10 cellular contexts compared by ENCODE assay signal in the genomic region with DNA sequence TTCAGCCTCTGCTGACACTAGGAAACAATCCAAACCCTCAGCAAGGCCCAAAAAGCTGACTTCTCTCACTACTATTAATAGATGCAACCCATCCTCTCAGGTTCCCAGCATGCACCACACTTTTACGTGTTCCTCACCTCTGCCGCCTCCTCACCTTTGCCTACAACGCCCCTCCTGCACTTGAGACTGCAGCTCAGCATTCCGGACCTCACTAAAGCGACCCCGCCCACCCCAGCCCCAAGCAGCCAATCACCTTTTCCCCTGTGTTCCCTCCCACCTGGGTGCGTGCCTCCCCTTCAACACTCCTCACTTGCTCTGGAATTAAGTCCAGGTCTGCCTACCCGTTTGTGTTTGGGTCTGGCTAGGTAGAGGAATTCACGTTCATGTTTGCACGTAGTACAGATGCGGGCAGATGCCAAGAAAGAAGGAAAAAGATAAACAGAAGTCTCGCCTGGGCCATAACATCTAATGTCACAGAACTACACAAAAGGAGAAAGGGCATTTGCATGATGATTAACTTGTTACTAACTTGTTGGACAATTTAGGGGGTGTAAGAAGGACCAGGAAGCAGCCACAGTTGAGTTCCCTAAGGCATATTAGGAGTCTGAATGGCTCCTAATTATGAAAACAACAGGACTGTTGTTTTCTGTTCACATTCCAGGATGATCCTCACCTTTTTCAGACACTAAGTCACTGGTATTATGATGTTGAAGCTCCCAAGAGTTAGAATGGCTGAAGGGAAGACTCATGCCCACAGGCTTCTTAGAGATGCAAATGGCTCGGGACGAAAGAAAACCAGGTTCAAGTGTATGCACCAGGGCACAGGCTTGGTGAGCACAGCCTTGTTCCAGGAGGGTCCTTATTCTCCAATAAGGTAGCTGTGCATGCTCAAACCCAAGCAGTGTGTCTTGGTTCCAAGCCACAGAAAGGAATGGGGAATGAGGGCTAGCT.
DNase-seq lines count a peak whose midpoint lies in the region; ATAC-seq and TF ChIP-seq lines count a peak whose summit lies in the region.
"Had no signal": no experiment of that assay in that cellular context is flagged by ENCODE, and none has a peak within 500 bp of the region (broad histone marks: within the 10 kb centered on the region; RNA-seq: fewer than 3 reads in every experiment).

No MANE protein-coding gene starts in this region.

- no peak for TF ChIP-seq POLR2A in HCT116 (IDR thresholded peaks at IDR 0.05; ENCODE audit: borderline replicate concordance, extremely low read depth, insufficient read depth, insufficient read length)
- no peak for TF ChIP-seq POLR2A in body of pancreas (IDR thresholded peaks at IDR 0.05)

- H3K4me2 ChIP-seq in HCT116 (ENCODE audit: low read length): no peak overlapping the region

- no peaks in the 10 kb centered on the region for H3K9me2 ChIP-seq in HCT116 (ENCODE audit: insufficient read depth)

- DNase-seq in HCT116 (ENCODE audit: low read depth, low spot score): no peak
- peak in 1 of 4 donors; percentile 28 for DNase-seq in body of pancreas
- DNase-seq in retinal pigment epithelial cell (ENCODE audit: low read depth): no peak
- DNase-seq in CD4-positive, alpha-beta T cell: no peak
- DNase-seq in activated T-cell treated with anti-CD3 and anti-CD28 coated beads, Interleukin-2, amount 50 U/mL, for 48 hours: no peak
- DNase-seq: activated CD4-positive, CD25-positive, alpha-beta regulatory T cell treated with anti-CD3 and anti-CD28 coated beads, Interleukin-2, amount 50 U/mL, for 72 hours; hippocampal formation had no signal

- CTCF ChIA-PET in HCT116 (lab: Charles Lee): no interaction called here
- CTCF ChIA-PET in CD4-positive, alpha-beta T cell (lab: Charles Lee): no interaction called here

- H3K9ac ChIP-seq in HCT116 (ENCODE audit: low read length): no peak overlapping the region
- no peak overlapping the region for H3K9ac ChIP-seq in iPS-15b (ENCODE audit: low read depth, low read length)

- no peak overlapping the region for H3K27ac ChIP-seq in HCT116 (ENCODE audit: low read depth, low read length)
- peak overlapping the region; percentile 1 to 52 (median 32) for H3K27ac ChIP-seq in body of pancreas
- no peak overlapping the region for H3K27ac ChIP-seq in CD4-positive, alpha-beta T cell (ENCODE audit: low read depth, low read length)

- H3K4me1 Mint-ChIP-seq in CD4-positive, alpha-beta T cell (ENCODE audit: low read depth): peaks cover 6% of the 10 kb centered on the region

- ATAC-seq in HCT116 (peak; percentile 45; the same call in 1 of the 2 replicates), body of pancreas (peak; percentile 22), HG03457 (IDR thresholded peaks at IDR 0.05; ENCODE audit: unreplicated experiment) (no peak), HG02970 (IDR thresholded peaks at IDR 0.05; ENCODE audit: low FRiP score, unreplicated experiment) (no peak)
- ATAC-seq in CD4-positive, alpha-beta T cell (ENCODE audit: poor library complexity): no peak

- H3K4me1 ChIP-seq in HCT116 (ENCODE audit: control insufficient read depth in 1 of 2, insufficient read depth in 2 of 2, low read length in 2 of 2): peaks cover 36 to 71% of the 10 kb centered on the region in 2 experiments
- H3K4me1 ChIP-seq in body of pancreas: peaks cover 62% of the 10 kb centered on the region
- H3K4me1 ChIP-seq in iPS-15b (ENCODE audit: control insufficient read depth, insufficient read depth, low read length): peaks cover 29% of the 10 kb centered on the region

- POLR2A ChIA-PET in HCT116 (lab: Charles Lee): no interaction called here
- POLR2A ChIA-PET in CD4-positive, alpha-beta T cell (lab: Charles Lee): no interaction called here

- peaks cover 18% of the 10 kb centered on the region for H4K20me1 ChIP-seq in HCT116 (ENCODE audit: insufficient read depth)

- intact Hi-C loops in HCT116 (cut with micrococcal nuclease) (no loop called here), body of pancreas (cut with DNase I) (no loop called here)
- intact Hi-C loops in CD4-positive, alpha-beta T cell (cut with DNase I, micrococcal nuclease): no loop called here

- TF ChIP-seq RAD21 in HCT116 (IDR thresholded peaks at IDR 0.05; ENCODE audit: low read depth): no peak

- H3K36me3 ChIP-seq in HCT116 (ENCODE audit: control insufficient read depth in 1 of 2, insufficient read depth in 2 of 2, low read length in 2 of 2): no peaks in the 10 kb centered on the region
- H3K36me3 ChIP-seq in body of pancreas (replicated peaks in 1 of 2; ENCODE audit: insufficient read depth in 1 of 2, low read depth in 2 of 2): no peaks in the 10 kb centered on the region
- H3K36me3 ChIP-seq in iPS-15b (ENCODE audit: control insufficient read depth, insufficient read depth, low read length): no peaks in the 10 kb centered on the region

- H3K79me2 ChIP-seq in HCT116 (ENCODE audit: insufficient read depth, low read length): peaks cover 93% of the 10 kb centered on the region

- no peaks in the 10 kb centered on the region for H3K9me3 ChIP-seq in HCT116 (ENCODE audit: control insufficient read depth in 1 of 2, insufficient read depth in 1 of 2, low read depth in 1 of 2, low read length in 2 of 2)
- no peaks in the 10 kb centered on the region for H3K9me3 ChIP-seq in body of pancreas
- H3K9me3 ChIP-seq in iPS-15b (ENCODE audit: control insufficient read depth, insufficient read depth, low read length): no peaks in the 10 kb centered on the region
- H3K9me3 ChIP-seq in CD4-positive, alpha-beta T cell (ENCODE audit: control insufficient read depth, low read length): no peaks in the 10 kb centered on the region

- RAD21 ChIA-PET in HCT116 (lab: Charles Lee; ENCODE audit: low non-redundant PET in 1 of 2, low total read pairs in 2 of 2, uncharacterized antibody in 2 of 2, unreplicated experiment in 2 of 2): no interaction called here

- TF ChIP-seq CTCF in HCT116 (IDR thresholded peaks at IDR 0.05 in 2 of 3, conservative IDR thresholded peaks at IDR 0.05 in 1 of 3; ENCODE audit: borderline replicate concordance in 1 of 3, insufficient read depth in 1 of 3, low read depth in 2 of 3, low read length in 2 of 3) (no peak), body of pancreas (IDR thresholded peaks at IDR 0.05) (no peak), retinal pigment epithelial cell (conservative IDR thresholded peaks at IDR 0.05; ENCODE audit: low read depth, low read length) (no peak)
- TF ChIP-seq CTCF in CD4-positive, alpha-beta T cell (IDR thresholded peaks at IDR 0.05): no peak

- no TSS peak for BruUV-seq in HCT116 (replicated peaks; lab: Mats Ljungman, UMichigan)

- WGBS in body of pancreas, 2 donors: 69 to 77% methylated on average over 14 of the region's 14 CpGs

- H3K4me3 Mint-ChIP-seq in CD4-positive, alpha-beta T cell: no peak overlapping the region

- H3K36me3 Mint-ChIP-seq in CD4-positive, alpha-beta T cell (ENCODE audit: low read depth): no peaks in the 10 kb centered on the region

- H3K27me3 ChIP-seq in HCT116 (ENCODE audit: insufficient read depth, low read length) (no peaks in the 10 kb centered on the region), body of pancreas (no peaks in the 10 kb centered on the region), iPS-15b (ENCODE audit: control insufficient read depth, insufficient read depth, low read length) (no peaks in the 10 kb centered on the region)
- no peaks in the 10 kb centered on the region for H3K27me3 ChIP-seq in CD4-positive, alpha-beta T cell (ENCODE audit: control insufficient read depth, insufficient read depth, low read length)

- no peaks in the 10 kb centered on the region for H3K9me3 Mint-ChIP-seq in CD4-positive, alpha-beta T cell

- H3K4me3 ChIP-seq in HCT116 (replicated peaks in 1 of 2; ENCODE audit: low read depth in 1 of 2, low read length in 2 of 2) (no peak overlapping the region), body of pancreas (no peak overlapping the region), iPS-15b (ENCODE audit: low read depth, low read length) (peak overlapping the region; percentile 3), retinal pigment epithelial cell (ENCODE audit: low read length) (peak overlapping the region; percentile 6)

- no peaks in the 10 kb centered on the region for H3K27me3 Mint-ChIP-seq in CD4-positive, alpha-beta T cell

- H2AFZ ChIP-seq in HCT116 (ENCODE audit: low read depth, low read length, poor library complexity, severe bottlenecking): no peak overlapping the region

- no peak overlapping the region for H3K27ac Mint-ChIP-seq in CD4-positive, alpha-beta T cell

TF ChIP-seq in HCT116, 20 proteins besides CTCF, POLR2A, EP300 and RAD21 (continues in another document):
- TF ChIP-seq MAX (IDR thresholded peaks at IDR 0.05) (no peak), EGR1 (IDR thresholded peaks at IDR 0.05; ENCODE audit: low read depth) (no peak), REST (IDR thresholded peaks at IDR 0.05; ENCODE audit: low read depth) (no peak), EZH2 (IDR thresholded peaks at IDR 0.05) (no peak), CEBPB (IDR thresholded peaks at IDR 0.05; ENCODE audit: low read depth) (no peak), ZNF274 (IDR thresholded peaks at IDR 0.05; ENCODE audit: low read depth, low read length) (no peak)

Comparison
In these comparisons a context has a peak if more than half of its experiments do, and no peak if none do; other contexts are left out.
1. ATAC-seq: peak in HCT116 (single experiment) and body of pancreas (single experiment); none in HG03457 (single experiment), HG02970 (single experiment) and CD4-positive, alpha-beta T cell (single experiment).
2. H3K27ac ChIP-seq: peak in body of pancreas (4 of 4); none in HCT116 (single experiment) and CD4-positive, alpha-beta T cell (single experiment).
3. H3K4me3 ChIP-seq: peak in iPS-15b (single experiment) and retinal pigment epithelial cell (single experiment); none in HCT116 (0 of 2) and body of pancreas (0 of 2).